ENCODE assay signal across 10 cellular contexts in genomic region chr17:45092932-45093430, GRCh38. TPM values are rescaled to one million over a fixed set of nuclear protein-coding genes. Genes with fewer than 3 reads are reported as not detected.
DNase-seq lines count a peak whose midpoint lies in the region; ATAC-seq and TF ChIP-seq lines count a peak whose summit lies in the region.
"Had no signal": no experiment of that assay in that cellular context is flagged by ENCODE, and none has a peak within 500 bp of the region (broad histone marks: within the 10 kb centered on the region; RNA-seq: fewer than 3 reads in every experiment).

No MANE protein-coding gene starts in this region.

- no peak overlapping the region for H3K27ac Mint-ChIP-seq in stimulated activated naive CD8-positive, alpha-beta T cell treated with anti-CD3 and anti-CD28 coated beads, Interleukin-15, amount 100 ng/mL, for 72 hours

- no peak for TF ChIP-seq CTCF in AG09309 (IDR thresholded peaks at IDR 0.05; ENCODE audit: control insufficient read depth, insufficient read depth, low read depth, low read length, missing control alignments)
- TF ChIP-seq CTCF in fibroblast of the aortic adventitia (IDR thresholded peaks at IDR 0.05; ENCODE audit: insufficient read depth, low read length), result no peak
- TF ChIP-seq CTCF in osteoblast (IDR thresholded peaks at IDR 0.05; ENCODE audit: extremely low read depth, low read depth, low read length), result no peak
- no peak for TF ChIP-seq CTCF in GM20000 (IDR thresholded peaks at IDR 0.05; ENCODE audit: extremely low read depth, missing control alignments)

- H3K27ac ChIP-seq in SJCRH30, result peak overlapping the region; percentile 8; the same call in 1 of the 2 replicates
- peak overlapping the region; percentile 96 for H3K27ac ChIP-seq in osteoblast (ENCODE audit: low read depth, low read length)
- H3K27ac ChIP-seq in effector memory CD4-positive, alpha-beta T cell (ENCODE audit: insufficient read depth, low read length, poor library complexity, severe bottlenecking), result no peak overlapping the region

- H2AFZ ChIP-seq in osteoblast (ENCODE audit: low read length), result peak overlapping the region; percentile 44

- H3K4me1 ChIP-seq in SJCRH30 (peaks cover 9% of the 10 kb centered on the region; the same call in 1 of the 2 replicates), osteoblast (ENCODE audit: insufficient read depth, low read length) (peaks cover 38% of the 10 kb centered on the region)
- no peaks in the 10 kb centered on the region for H3K4me1 ChIP-seq in effector memory CD4-positive, alpha-beta T cell (ENCODE audit: control insufficient read depth, insufficient read depth, low read length, poor library complexity, severe bottlenecking)

- H3K4me2 ChIP-seq in osteoblast (ENCODE audit: insufficient read depth, low read length), result peak overlapping the region; percentile 55

- no peak for ATAC-seq in stimulated activated naive CD8-positive, alpha-beta T cell treated with anti-CD3 and anti-CD28 coated beads, Interleukin-15, amount 100 ng/mL, for 72 hours

- H3K4me3 ChIP-seq in AG09309 (ENCODE audit: control insufficient read depth, low read depth, low read length), result no peak overlapping the region
- no peak overlapping the region for H3K4me3 ChIP-seq in SJCRH30
- no peak overlapping the region for H3K4me3 ChIP-seq in fibroblast of the aortic adventitia (ENCODE audit: low read depth, low read length)
- H3K4me3 ChIP-seq in osteoblast (ENCODE audit: insufficient read depth, low read length), result no peak overlapping the region
- no peak overlapping the region for H3K4me3 ChIP-seq in effector memory CD4-positive, alpha-beta T cell (ENCODE audit: insufficient read depth, low read depth, low read length, poor library complexity, severe bottlenecking)

- no peak overlapping the region for H3K4me3 Mint-ChIP-seq in stimulated activated naive CD8-positive, alpha-beta T cell treated with anti-CD3 and anti-CD28 coated beads, Interleukin-15, amount 100 ng/mL, for 72 hours

- H3K27me3 ChIP-seq in SJCRH30 (no peaks in the 10 kb centered on the region), osteoblast (ENCODE audit: insufficient read depth, low read length) (no peaks in the 10 kb centered on the region)
- H3K27me3 ChIP-seq in effector memory CD4-positive, alpha-beta T cell (replicated peaks; ENCODE audit: control insufficient read depth, insufficient read depth, low read length, poor library complexity, severe bottlenecking), result no peaks in the 10 kb centered on the region

- no peaks in the 10 kb centered on the region for H4K20me1 ChIP-seq in osteoblast (ENCODE audit: insufficient read depth, low read length)

- no peaks in the 10 kb centered on the region for H3K27me3 Mint-ChIP-seq in stimulated activated naive CD8-positive, alpha-beta T cell treated with anti-CD3 and anti-CD28 coated beads, Interleukin-15, amount 100 ng/mL, for 72 hours
- H3K27me3 Mint-ChIP-seq: naive B cell had no signal

- H3K9me3 ChIP-seq in SJCRH30 (replicated peaks), result no peaks in the 10 kb centered on the region
- no peaks in the 10 kb centered on the region for H3K9me3 ChIP-seq in osteoblast (ENCODE audit: low read depth, low read length)
- no peaks in the 10 kb centered on the region for H3K9me3 ChIP-seq in effector memory CD4-positive, alpha-beta T cell (ENCODE audit: control insufficient read depth, low read length)

- H3K79me2 ChIP-seq in osteoblast (ENCODE audit: insufficient read depth, low read length), result peaks cover 20% of the 10 kb centered on the region

- peaks cover 4% of the 10 kb centered on the region for H3K4me1 Mint-ChIP-seq in stimulated activated naive CD8-positive, alpha-beta T cell treated with anti-CD3 and anti-CD28 coated beads, Interleukin-15, amount 100 ng/mL, for 72 hours

- no peaks in the 10 kb centered on the region for H3K9me3 Mint-ChIP-seq in stimulated activated naive CD8-positive, alpha-beta T cell treated with anti-CD3 and anti-CD28 coated beads, Interleukin-15, amount 100 ng/mL, for 72 hours
- H3K9me3 Mint-ChIP-seq: naive B cell had no signal

- H3K36me3 ChIP-seq in SJCRH30 (peaks cover 81% of the 10 kb centered on the region), osteoblast (ENCODE audit: insufficient read depth, low read length) (peaks cover 70% of the 10 kb centered on the region)
- H3K36me3 ChIP-seq in effector memory CD4-positive, alpha-beta T cell (ENCODE audit: control insufficient read depth, insufficient read depth, low read length), result peaks cover 75% of the 10 kb centered on the region

- DNase-seq in AG09309 (ENCODE audit: low read depth), result peak; percentile 96
- DNase-seq in SJCRH30, result peak; percentile 27 to 33
- peak; percentile 99 for DNase-seq in fibroblast of the aortic adventitia (ENCODE audit: low read depth)
- peak; percentile 99 for DNase-seq in osteoblast (ENCODE audit: insufficient read length, low spot score, missing footprints)
- DNase-seq in GM20000 (ENCODE audit: low spot score), result no peak
- DNase-seq in DMS153 treated with DMSO at 0.1 percent for 48 hours (lab: John Stamatoyannopoulos, UW; ENCODE audit: unreplicated experiment), result no peak
- DNase-seq in effector memory CD4-positive, alpha-beta T cell, result no peak
- DNase-seq in stimulated activated naive CD8-positive, alpha-beta T cell treated with anti-CD3 and anti-CD28 coated beads, Interleukin-15, amount 100 ng/mL, for 72 hours, result no peak
- DNase-seq: naive B cell; NK-92 treated with Interleukin-12 subunit alpha and Interleukin-12 subunit beta, amount 100 ng/mL, for 24 hours had no signal

RNA-seq across cellular contexts. Expression of gene NMT1, which starts 31.9 kb away (rescaled TPM):
- total RNA-seq in SJCRH30 (2014; rRNA removed; shearing (Covaris generic)), result 69.9 and 72.0 TPM in 2 replicates
- total RNA-seq in fibroblast of the aortic adventitia (ENCODE audit: low replicate concordance) (77.6 and 296 TPM in 2 replicates), osteoblast (51.8 and 66.6 TPM in 2 replicates)

RNA-seq across cellular contexts. Expression of gene PLCD3, which starts 39.3 kb away (rescaled TPM):
- total RNA-seq in SJCRH30 (2014; rRNA removed; shearing (Covaris generic)), result 5.8 and 8.2 TPM in 2 replicates
- total RNA-seq in fibroblast of the aortic adventitia (ENCODE audit: low replicate concordance) (56.0 and 86.3 TPM in 2 replicates), osteoblast (31.5 and 47.7 TPM in 2 replicates)

RNA-seq across cellular contexts. Expression of gene DCAKD, which starts 41.5 kb away (rescaled TPM):
- total RNA-seq in SJCRH30 (2014; rRNA removed; shearing (Covaris generic)), result 43.3 and 45.1 TPM in 2 replicates
- total RNA-seq in fibroblast of the aortic adventitia (ENCODE audit: low replicate concordance) (22.2 and 31.3 TPM in 2 replicates), osteoblast (34.5 and 39.1 TPM in 2 replicates)

RNA-seq across cellular contexts. Expression of gene ACBD4, which starts 42.5 kb away (rescaled TPM):
- 0.33 and 0.61 TPM in 2 replicates for total RNA-seq in SJCRH30 (2014; rRNA removed; shearing (Covaris generic))
- total RNA-seq in fibroblast of the aortic adventitia (ENCODE audit: low replicate concordance), result 5.9 and 7.4 TPM in 2 replicates
- total RNA-seq in osteoblast, result 4.7 and 6.2 TPM in 2 replicates

RNA-seq across cellular contexts. Expression of gene HEXIM1, which starts 55.3 kb away (rescaled TPM):
- total RNA-seq in SJCRH30 (2014; rRNA removed; shearing (Covaris generic)), result 9.7 and 10.5 TPM in 2 replicates
- total RNA-seq in fibroblast of the aortic adventitia (ENCODE audit: low replicate concordance) (9.2 and 10.0 TPM in 2 replicates), osteoblast (10.9 and 12.1 TPM in 2 replicates)

Comparison
In these comparisons a context has a peak if more than half of its experiments do, and no peak if none do; other contexts are left out.
1. DNase-seq: peak in AG09309 (single experiment), SJCRH30 (2 of 2), fibroblast of the aortic adventitia (single experiment) and osteoblast (single experiment); none in GM20000 (single experiment), DMS153 treated with DMSO at 0.1 percent for 48 hours (single experiment), effector memory CD4-positive, alpha-beta T cell (0 of 3) and stimulated activated naive CD8-positive, alpha-beta T cell treated with anti-CD3 and anti-CD28 coated beads, Interleukin-15, amount 100 ng/mL, for 72 hours (0 of 2).